In the genomic region with DNA sequence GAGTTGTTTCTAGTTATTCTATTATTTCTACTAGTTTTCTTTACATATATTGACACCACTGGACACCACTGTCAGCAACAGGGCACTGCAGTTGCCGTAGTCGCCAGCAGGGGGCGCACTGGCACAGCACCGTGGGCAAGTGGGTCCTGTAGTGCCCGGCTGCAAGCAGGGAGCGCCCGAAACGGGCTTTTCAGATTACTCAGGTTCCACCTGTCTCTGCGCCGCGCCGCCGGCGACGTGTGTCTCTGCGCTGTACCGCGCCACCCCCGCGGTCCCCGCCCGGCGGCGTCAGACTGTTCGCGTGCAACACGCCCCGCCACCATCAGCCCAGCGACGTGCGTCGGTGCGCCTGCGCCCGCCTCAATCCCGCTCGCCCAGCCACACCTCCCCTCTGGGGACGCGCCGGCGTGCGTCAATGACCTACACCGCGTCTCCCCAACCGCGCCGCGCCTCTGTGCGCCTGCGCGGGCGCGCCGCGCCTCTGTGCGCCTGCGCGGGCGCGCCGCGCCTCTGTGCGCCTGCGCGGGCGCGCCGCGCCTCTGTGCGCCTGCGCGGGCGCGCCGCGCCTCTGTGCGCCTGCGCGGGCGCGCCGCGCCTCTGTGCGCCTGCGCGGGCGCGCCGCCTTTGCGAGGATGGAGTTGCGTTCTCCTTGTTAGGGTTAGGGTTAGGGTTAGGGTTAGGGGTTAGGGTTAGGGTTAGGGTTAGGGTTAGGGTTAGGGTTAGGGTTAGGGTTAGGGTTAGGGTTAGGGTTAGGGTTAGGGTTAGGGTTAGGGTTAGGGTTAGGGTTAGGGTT, we compare ENCODE assay signal across 8 cellular contexts. TPM values are rescaled to one million over a fixed set of nuclear protein-coding genes. Genes with fewer than 3 reads are reported as not detected.
DNase-seq lines count a peak whose midpoint lies in the region; ATAC-seq and TF ChIP-seq lines count a peak whose summit lies in the region.
"Not testable (repeated sequence)": the region's sequence is repeated elsewhere in the genome, so short reads cannot be mapped to it uniquely, and the experiment has no call there.

No MANE protein-coding gene starts in this region.

- not testable (repeated sequence) for H3K4me3 Mint-ChIP-seq in activated T-helper 17 cell treated with anti-CD3 and anti-CD28 coated beads, Interleukin-2, amount 50 U/mL, for 72 hours; nephron progenitor cell

- not testable (repeated sequence) for H3K4me1 ChIP-seq in left ventricle myocardium inferior

- not testable (repeated sequence) for H3K36me3 ChIP-seq in H7 (replicated peaks; ENCODE audit: control insufficient read depth, insufficient read depth, low read length); left ventricle myocardium inferior

- ATAC-seq in activated T-helper 17 cell treated with anti-CD3 and anti-CD28 coated beads, Interleukin-2, amount 50 U/mL, for 72 hours (replicated peaks) = peak; percentile 62

- DNase-seq in AG20443 (ENCODE audit: low spot score) (peak; percentile 5), H7 (peak; percentile 58), dermis blood vessel endothelial cell (peak; percentile 41), nephron progenitor cell (peak; percentile 54)
- not testable (repeated sequence) for DNase-seq in RWPE1 (ENCODE audit: low spot score); left ventricle myocardium inferior
- peak; percentile 11 for DNase-seq in stimulated activated CD8-positive, alpha-beta memory T cell treated with anti-CD3 and anti-CD28 coated beads, Interleukin-4, amount 100 ng/mL, for 24 hours (ENCODE audit: low read depth)

- not testable (repeated sequence) for H3K9me3 Mint-ChIP-seq in activated T-helper 17 cell treated with anti-CD3 and anti-CD28 coated beads, Interleukin-2, amount 50 U/mL, for 72 hours
- peaks cover 26% of the 10 kb centered on the region for H3K9me3 Mint-ChIP-seq in nephron progenitor cell

- POLR2A ChIA-PET in RWPE1 (lab: Yijun Ruan, JAX; ENCODE audit: low non-redundant PET) = not testable (repeated sequence)

- not testable (repeated sequence) for H3K4me1 Mint-ChIP-seq in activated T-helper 17 cell treated with anti-CD3 and anti-CD28 coated beads, Interleukin-2, amount 50 U/mL, for 72 hours; nephron progenitor cell

- CTCF ChIA-PET in RWPE1 (lab: Yijun Ruan, JAX) = not testable (repeated sequence)

- not testable (repeated sequence) for H3K27ac ChIP-seq in RWPE1; left ventricle myocardium inferior (replicated peaks)

- not testable (repeated sequence) for H3K9me3 ChIP-seq in left ventricle myocardium inferior (replicated peaks)

- not testable (repeated sequence) for H3K36me3 Mint-ChIP-seq in activated T-helper 17 cell treated with anti-CD3 and anti-CD28 coated beads, Interleukin-2, amount 50 U/mL, for 72 hours (ENCODE audit: low read depth); nephron progenitor cell (ENCODE audit: low read depth)

- H3K27me3 Mint-ChIP-seq in activated T-helper 17 cell treated with anti-CD3 and anti-CD28 coated beads, Interleukin-2, amount 50 U/mL, for 72 hours; nephron progenitor cell (ENCODE audit: low read depth, poor library complexity): not testable (repeated sequence)

- peak; percentile 73 for TF ChIP-seq CTCF in RWPE1 (conservative IDR thresholded peaks at IDR 0.05; ENCODE audit: low read depth)
- TF ChIP-seq CTCF in left ventricle myocardium inferior (IDR thresholded peaks at IDR 0.05; ENCODE audit: borderline replicate concordance) = peak; percentile 55
- TF ChIP-seq CTCF in nephron progenitor cell (IDR thresholded peaks at IDR 0.05) = peak; percentile 48

- H3K27ac Mint-ChIP-seq in activated T-helper 17 cell treated with anti-CD3 and anti-CD28 coated beads, Interleukin-2, amount 50 U/mL, for 72 hours; nephron progenitor cell: not testable (repeated sequence)

- intact Hi-C loops in left ventricle myocardium inferior (cut with micrococcal nuclease) = not testable (repeated sequence)

- not testable (repeated sequence) for H3K27me3 ChIP-seq in H7 (ENCODE audit: control insufficient read depth, insufficient read depth, low read length); left ventricle myocardium inferior (ENCODE audit: low read depth)

- not testable (repeated sequence) for H3K4me3 ChIP-seq in H7 (ENCODE audit: insufficient read depth, low read depth, low read length); left ventricle myocardium inferior

RNA-seq across cellular contexts. Expression of a gene that starts 15.1 kb away (rescaled TPM):
- total RNA-seq in H7 (2014; rRNA removed; shearing (Covaris generic)) = 4.4 and 6.3 TPM in 2 replicates
- 1 to 10 TPM in 1 of 2 donors, under 1 TPM in 1; 0.98 to 1.5 TPM for total RNA-seq in activated T-helper 17 cell treated with anti-CD3 and anti-CD28 coated beads, Interleukin-2, amount 50 U/mL, for 72 hours
- 25.4 and 60.2 TPM in 2 replicates for total RNA-seq in dermis blood vessel endothelial cell
- 2.0 TPM for total RNA-seq in left ventricle myocardium inferior
